8 cellular contexts compared by ENCODE assay signal in the genomic region with DNA sequence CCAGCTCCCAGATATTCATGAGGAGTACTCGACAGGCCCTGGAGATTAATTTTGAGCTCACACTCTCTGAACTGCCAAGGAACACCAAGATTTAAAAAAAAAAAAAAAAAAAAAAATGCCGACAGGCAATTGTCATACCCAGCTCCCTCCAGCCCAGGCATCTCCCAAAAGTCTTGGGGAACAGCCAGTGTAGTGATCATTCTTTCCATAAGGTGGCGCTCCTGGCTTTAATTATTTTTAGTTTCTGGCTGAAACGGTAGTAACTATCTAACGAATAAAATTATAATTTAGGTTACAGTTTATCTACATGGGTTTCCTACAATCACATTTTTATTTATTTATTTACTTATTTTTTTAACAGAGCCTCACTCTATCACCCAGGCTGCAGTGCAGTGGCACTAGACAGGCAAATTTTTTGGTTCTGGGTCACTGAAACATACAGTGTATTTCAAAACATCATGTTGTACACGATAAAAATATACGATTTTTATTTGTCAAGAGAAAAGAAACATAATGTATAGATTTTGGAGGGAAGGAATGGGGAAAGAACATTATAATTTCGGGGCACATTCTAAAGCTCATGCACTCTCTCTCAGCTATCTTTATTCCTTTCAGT.
DNase-seq lines count a peak whose midpoint lies in the region; ATAC-seq and TF ChIP-seq lines count a peak whose summit lies in the region.

No MANE protein-coding gene starts in this region.

- no peaks in the 10 kb centered on the region for H3K9me3 ChIP-seq in heart right ventricle

- ATAC-seq in heart right ventricle (peak in 6 of 8 donors; percentile 14 to 43 (median 31)), sciatic nerve (peak; percentile 53), HG02610 (IDR thresholded peaks at IDR 0.05; ENCODE audit: unreplicated experiment) (no peak)

- H3K36me3 Mint-ChIP-seq in activated T-helper 2 cell treated with anti-CD3 and anti-CD28 coated beads, Interferon-gamma antibody, Interleukin-2, Interleukin-4, amounts not matched to agents 10 μg/mL and 5 μg/mL and 100 μg/mL, durations not matched to agents 14 hours and 24 hours and 36 hours (ENCODE audit: low read depth): no peaks in the 10 kb centered on the region

- intact Hi-C loops in activated T-helper 2 cell treated with anti-CD3 and anti-CD28 coated beads, Interferon-gamma antibody, Interleukin-2, Interleukin-4, amounts not matched to agents 10 μg/mL and 5 μg/mL and 100 μg/mL, durations not matched to agents 14 hours and 24 hours and 36 hours (cut with micrococcal nuclease): loop anchor here (10.0 kb wide), 1 partner anchor 1204 kb away; no protein-coding TSS in a partner anchor
- intact Hi-C loops in heart right ventricle (cut with DNase I): loop anchor here (5.0 to 10.0 kb wide), 19 partner anchors 114 to 1204 kb away; a partner anchor contains a TSS
- intact Hi-C loops in sciatic nerve (cut with DNase I): loop anchor here (10.0 kb wide), 1 partner anchor 1204 kb away; no protein-coding TSS in a partner anchor

- no peak overlapping the region for H3K4me3 ChIP-seq in heart right ventricle

- WGBS in heart right ventricle, 2 donors: 24% methylated on average over 8 of the region's 8 CpGs

- peaks cover 0 to 80% (median 9%) of the 10 kb centered on the region in 9 donors for H3K36me3 ChIP-seq in heart right ventricle

- no peak overlapping the region for H3K27ac Mint-ChIP-seq in activated T-helper 2 cell treated with anti-CD3 and anti-CD28 coated beads, Interferon-gamma antibody, Interleukin-2, Interleukin-4, amounts not matched to agents 10 μg/mL and 5 μg/mL and 100 μg/mL, durations not matched to agents 14 hours and 24 hours and 36 hours

- H3K4me1 Mint-ChIP-seq in activated T-helper 2 cell treated with anti-CD3 and anti-CD28 coated beads, Interferon-gamma antibody, Interleukin-2, Interleukin-4, amounts not matched to agents 10 μg/mL and 5 μg/mL and 100 μg/mL, durations not matched to agents 14 hours and 24 hours and 36 hours (ENCODE audit: low read depth): no peaks in the 10 kb centered on the region

- peak; percentile 42 for DNase-seq in G401 (ENCODE audit: low spot score)
- DNase-seq in NCI-H1105 (lab: John Stamatoyannopoulos, UW): peak; percentile 1
- peak; percentile 9 for DNase-seq in activated T-helper 2 cell treated with anti-CD3 and anti-CD28 coated beads, Interferon-gamma antibody, Interleukin-2, Interleukin-4, amounts not matched to agents 10 μg/mL and 5 μg/mL and 100 μg/mL, durations not matched to agents 14 hours and 24 hours and 36 hours (ENCODE audit: low spot score)
- DNase-seq in heart right ventricle: peak in 1 of 2 donors; percentile 79
- peak; percentile 84 for DNase-seq in sciatic nerve (ENCODE audit: low spot score)
- DNase-seq in activated CD4-positive, CD25-positive, alpha-beta regulatory T cell (lab: John Stamatoyannopoulos, UW): no peak

- no peaks in the 10 kb centered on the region for H3K27me3 ChIP-seq in heart right ventricle

- H3K9me3 Mint-ChIP-seq in activated T-helper 2 cell treated with anti-CD3 and anti-CD28 coated beads, Interferon-gamma antibody, Interleukin-2, Interleukin-4, amounts not matched to agents 10 μg/mL and 5 μg/mL and 100 μg/mL, durations not matched to agents 14 hours and 24 hours and 36 hours: no peaks in the 10 kb centered on the region

- H3K4me3 Mint-ChIP-seq in activated T-helper 2 cell treated with anti-CD3 and anti-CD28 coated beads, Interferon-gamma antibody, Interleukin-2, Interleukin-4, amounts not matched to agents 10 μg/mL and 5 μg/mL and 100 μg/mL, durations not matched to agents 14 hours and 24 hours and 36 hours (ENCODE audit: low read depth): no peak overlapping the region

- H3K27me3 Mint-ChIP-seq in activated T-helper 2 cell treated with anti-CD3 and anti-CD28 coated beads, Interferon-gamma antibody, Interleukin-2, Interleukin-4, amounts not matched to agents 10 μg/mL and 5 μg/mL and 100 μg/mL, durations not matched to agents 14 hours and 24 hours and 36 hours (ENCODE audit: low read depth): peaks cover 5% of the 10 kb centered on the region

- H3K4me1 ChIP-seq in heart right ventricle: peaks cover 0 to 23% (median 11%) of the 10 kb centered on the region in 9 donors

- H3K27ac ChIP-seq in 22Rv1 (no peak overlapping the region), heart right ventricle (no peak overlapping the region)

- in situ Hi-C loops in G401 (cut with HindIII; ENCODE audit: low sequenced_read_pairs): no loop called here

- TF ChIP-seq CTCF in 22Rv1 (IDR thresholded peaks at IDR 0.05) (peak; percentile 86), heart right ventricle (IDR thresholded peaks at IDR 0.05) (peak; percentile 53 to 80 (median 74))

Comparison
In these comparisons a context has a peak if more than half of its experiments do, and no peak if none do; other contexts are left out.
1. DNase-seq: peak in G401 (single experiment), NCI-H1105 (single experiment), activated T-helper 2 cell treated with anti-CD3 and anti-CD28 coated beads, Interferon-gamma antibody, Interleukin-2, Interleukin-4, amounts not matched to agents 10 μg/mL and 5 μg/mL and 100 μg/mL, durations not matched to agents 14 hours and 24 hours and 36 hours (single experiment) and sciatic nerve (single experiment); none in activated CD4-positive, CD25-positive, alpha-beta regulatory T cell (0 of 4).